18 cellular contexts compared by ENCODE assay signal in genomic region chr3:29240887-29241286, GRCh38. TPM values are rescaled to one million over a fixed set of nuclear protein-coding genes. Genes with fewer than 3 reads are reported as not detected.
"Had no signal": no experiment of that assay in that cellular context is flagged by ENCODE, and none has a peak within 500 bp of the region (broad histone marks: within the 10 kb centered on the region; RNA-seq: fewer than 3 reads in every experiment).

No MANE protein-coding gene starts in this region.

- H3K27me3 Mint-ChIP-seq: IgD-negative memory B cell had no signal

- H3K27ac ChIP-seq: KMS-11 had no signal

- H3K4me3 ChIP-seq: K562 had no signal

- H3K4me1 Mint-ChIP-seq: IgD-negative memory B cell had no signal

- H3K4me3 Mint-ChIP-seq: IgD-negative memory B cell had no signal

- DNase-seq: NCI-H1048, NCI-H1105, NCI-H1417, NCI-H1436 treated with DMSO at 0.1 percent for 48 hours, NCI-H1694, NCI-H187 treated with DMSO at 0.1 percent for 48 hours, NCI-H2029 treated with DMSO at 0.1 percent for 48 hours, NCI-H446, NCI-H510A, NCI-H524 treated with DMSO at 0.1 percent for 48 hours, NCI-H69, NCI-H774, RPMI8226, SHP77 had no signal

- ATAC-seq: HepG2, K562 had no signal

- H3K27ac Mint-ChIP-seq: IgD-negative memory B cell had no signal

- H3K4me2 ChIP-seq: KMS-11 had no signal

RNA-seq across cellular contexts. Expression of gene RBMS3, which starts 40.0 kb away (rescaled TPM):
- total RNA-seq: HepG2 had no signal
